In genomic region chr10:25016349-25017246, GRCh38 we compare ENCODE assay signal across 8 cellular contexts. TPM values are rescaled to one million over a fixed set of nuclear protein-coding genes. Genes with fewer than 3 reads are reported as not detected.
A peak's percentile ranks its signal among the peaks of the same experiment; 100 is the strongest.
DNase-seq lines count a peak whose midpoint lies in the region; ATAC-seq and TF ChIP-seq lines count a peak whose summit lies in the region.

Gene THNSL1, plus strand, starts transcription at chr10:25016612. Its CDS starts 6,612 bp downstream, at chr10:25023224.

- WGBS in thymus: under 1% methylated on average over 70 of the region's 70 CpGs

- H3K27ac ChIP-seq in thymus (ENCODE audit: low read depth): peak within 1 kb of the TSS; percentile 81

- H3K27me3 Mint-ChIP-seq in activated naive CD8-positive, alpha-beta T cell treated with anti-CD3 and anti-CD28 coated beads, Interleukin-2, amount 10 ng/mL, durations not matched to agents 7 days and 5 days: no peaks in the 10 kb centered on the region
- H3K27me3 Mint-ChIP-seq in osteocyte (ENCODE audit: unreplicated experiment): no peaks in the 10 kb centered on the region

- no peaks in the 10 kb centered on the region for H3K27me3 ChIP-seq in thymus (ENCODE audit: control insufficient read depth, insufficient read depth)

- CTCF ChIA-PET in GM10248 (lab: Yijun Ruan, JAX): interaction anchor here (0.9 to 1.4 kb wide), 4 partner anchors 18 to 401 kb away, joined by 3 to 7 read pairs (median 5); no protein-coding TSS in a partner anchor

- POLR2A ChIA-PET in GM10248 (lab: Yijun Ruan, JAX): interaction anchor here (1.0 kb wide), 1 partner anchor 10 kb away, joined by 3 read pairs; no protein-coding TSS in a partner anchor
- POLR2A ChIA-PET in activated naive CD8-positive, alpha-beta T cell treated with anti-CD3 and anti-CD28 coated beads, Interleukin-2, amount 10 ng/mL, durations not matched to agents 7 days and 5 days (lab: Charles Lee): interaction anchor here (1.1 kb wide), 2 partner anchors 135 to 292 kb away, joined by 3 to 4 read pairs; no protein-coding TSS in a partner anchor

- H3K4me1 Mint-ChIP-seq in activated naive CD8-positive, alpha-beta T cell treated with anti-CD3 and anti-CD28 coated beads, Interleukin-2, amount 10 ng/mL, durations not matched to agents 7 days and 5 days: peaks cover 12% of the 10 kb centered on the region
- H3K4me1 Mint-ChIP-seq in osteocyte (ENCODE audit: unreplicated experiment): peaks cover 24% of the 10 kb centered on the region

- H3K27ac Mint-ChIP-seq in activated naive CD8-positive, alpha-beta T cell treated with anti-CD3 and anti-CD28 coated beads, Interleukin-2, amount 10 ng/mL, durations not matched to agents 7 days and 5 days: peak within 1 kb of the TSS; percentile 90
- peak within 1 kb of the TSS; percentile 97 for H3K27ac Mint-ChIP-seq in osteocyte (ENCODE audit: unreplicated experiment)

- peaks cover 2% of the 10 kb centered on the region for H3K36me3 Mint-ChIP-seq in activated naive CD8-positive, alpha-beta T cell treated with anti-CD3 and anti-CD28 coated beads, Interleukin-2, amount 10 ng/mL, durations not matched to agents 7 days and 5 days
- no peaks in the 10 kb centered on the region for H3K36me3 Mint-ChIP-seq in osteocyte (ENCODE audit: unreplicated experiment)

- H3K4me1 ChIP-seq in thymus (ENCODE audit: control insufficient read depth, insufficient read depth, low read length): peaks cover 3% of the 10 kb centered on the region

- peaks cover 1% of the 10 kb centered on the region for H3K9me3 Mint-ChIP-seq in activated naive CD8-positive, alpha-beta T cell treated with anti-CD3 and anti-CD28 coated beads, Interleukin-2, amount 10 ng/mL, durations not matched to agents 7 days and 5 days
- no peaks in the 10 kb centered on the region for H3K9me3 Mint-ChIP-seq in osteocyte (ENCODE audit: unreplicated experiment)

- intact Hi-C loops in head of caudate nucleus (cut with DNase I): loop anchor here (5.0 to 10.0 kb wide), 2 partner anchors 158 to 294 kb away; partner anchors contain the start of genes ARHGAP21 and GPR158

- H3K9me3 ChIP-seq in thymus (ENCODE audit: control insufficient read depth): no peaks in the 10 kb centered on the region

- H3K4me3 ChIP-seq in thymus (ENCODE audit: low read length): peak within 1 kb of the TSS; percentile 52

- peak within 1 kb of the TSS; percentile 94 for H3K4me3 Mint-ChIP-seq in activated naive CD8-positive, alpha-beta T cell treated with anti-CD3 and anti-CD28 coated beads, Interleukin-2, amount 10 ng/mL, durations not matched to agents 7 days and 5 days
- H3K4me3 Mint-ChIP-seq in osteocyte (ENCODE audit: unreplicated experiment): peak within 1 kb of the TSS; percentile 89

- no peak for TF ChIP-seq CTCF in GM10248 (IDR thresholded peaks at IDR 0.05; ENCODE audit: control extremely low read depth, extremely low read depth, low read depth, missing control alignments)
- no peak for TF ChIP-seq CTCF in osteocyte (IDR thresholded peaks at IDR 0.05)

- peak; percentile 98 for ATAC-seq in HG02610 (IDR thresholded peaks at IDR 0.05; ENCODE audit: unreplicated experiment)
- ATAC-seq in activated naive CD8-positive, alpha-beta T cell treated with anti-CD3 and anti-CD28 coated beads, Interleukin-2, amount 10 ng/mL, durations not matched to agents 7 days and 5 days (ENCODE audit: low read depth): peak; percentile 98

- H3K36me3 ChIP-seq in thymus (ENCODE audit: control insufficient read depth, insufficient read depth): no peaks in the 10 kb centered on the region

- DNase-seq in GM10248 (ENCODE audit: extremely low spot score): peak; percentile 97
- peak; percentile 92 for DNase-seq in NCI-H1105 (lab: John Stamatoyannopoulos, UW)
- DNase-seq in SKM-1 (lab: John Stamatoyannopoulos, UW; ENCODE audit: unreplicated experiment): peak; percentile 79
- peak; percentile 94 for DNase-seq in activated naive CD8-positive, alpha-beta T cell treated with anti-CD3 and anti-CD28 coated beads, Interleukin-2, amount 10 ng/mL, durations not matched to agents 7 days and 5 days
- peak; percentile 96 to 99 (median 99) for DNase-seq in head of caudate nucleus
- DNase-seq in osteocyte (ENCODE audit: extremely low spot score, unreplicated experiment): peak; percentile 99

RNA-seq across cellular contexts. Expression of gene THNSL1, which starts in this region (rescaled TPM):
- total RNA-seq in activated naive CD8-positive, alpha-beta T cell treated with anti-CD3 and anti-CD28 coated beads, Interleukin-2, amount 10 ng/mL, durations not matched to agents 7 days and 5 days: 1 to 10 TPM; 4.2 to 4.7 TPM
- total RNA-seq in osteocyte: 4.4 and 5.0 TPM in 2 replicates
- polyA plus RNA-seq in thymus: 3.5 TPM

Comparison
In these comparisons a context has a peak if more than half of its experiments do, and no peak if none do; other contexts are left out.
1. Peak in every context shown above with its lines: DNase-seq, ATAC-seq, H3K4me3 ChIP-seq and H3K27ac ChIP-seq.